ENCODE assay signal across 1 cellular context in genomic region chr17:82226809-82227628, GRCh38.
A peak's percentile ranks its signal among the peaks of the same experiment; 100 is the strongest.
TF ChIP-seq lines count a peak whose summit lies in the region.

No MANE protein-coding gene starts in this region.

TF ChIP-seq in HepG2, 621 proteins besides CTCF, POLR2A, EP300 and RAD21 (continued from another document and continues in another):
- TF ChIP-seq CBX2 (IDR thresholded peaks at IDR 0.05; ENCODE audit: low read depth, low read length) (no peak), CBX2 (CRISPR knock-in tag; IDR thresholded peaks at IDR 0.05; ENCODE audit: low read depth) (no peak), ZBTB46 (CRISPR knock-in tag; IDR thresholded peaks at IDR 0.05; ENCODE audit: borderline replicate concordance) (no peak), BRF2 (CRISPR knock-in tag; IDR thresholded peaks at IDR 0.05) (no peak), ZNF431 (CRISPR knock-in tag; IDR thresholded peaks at IDR 0.05; ENCODE audit: borderline replicate concordance, low read depth) (no peak), ELF4 (CRISPR knock-in tag; IDR thresholded peaks at IDR 0.05; ENCODE audit: borderline replicate concordance) (no peak), KDM6A (CRISPR knock-in tag; IDR thresholded peaks at IDR 0.05; ENCODE audit: low read depth) (no peak), PITX1 (CRISPR knock-in tag; IDR thresholded peaks at IDR 0.05) (no peak; the same call in 1 of the 2 replicates), GATAD1 (CRISPR knock-in tag; IDR thresholded peaks at IDR 0.05) (0 out of 2 replicates have a peak, but pooled peaks have one; percentile 14), ZNF251 (CRISPR knock-in tag; IDR thresholded peaks at IDR 0.05) (no peak), KMT2A (CRISPR knock-in tag; IDR thresholded peaks at IDR 0.05) (0 out of 2 replicates have a peak, but pooled peaks have one; percentile 19), RORA (CRISPR knock-in tag; IDR thresholded peaks at IDR 0.05) (no peak), ESRRA (CRISPR knock-in tag; IDR thresholded peaks at IDR 0.05; ENCODE audit: low read depth) (no peak; the same call in 1 of the 2 replicates), ZBTB38 (CRISPR knock-in tag; IDR thresholded peaks at IDR 0.05) (no peak), STAG1 (CRISPR knock-in tag; IDR thresholded peaks at IDR 0.05) (no peak), RNF219 (CRISPR knock-in tag; IDR thresholded peaks at IDR 0.05) (no peak), JARID2 (CRISPR knock-in tag; IDR thresholded peaks at IDR 0.05; ENCODE audit: insufficient replicate concordance) (no peak), ZNF7 (CRISPR knock-in tag; IDR thresholded peaks at IDR 0.05) (no peak), ZFX (CRISPR knock-in tag; IDR thresholded peaks at IDR 0.05; ENCODE audit: low read depth) (no peak), ZMAT3 (CRISPR knock-in tag; conservative IDR thresholded peaks at IDR 0.05) (no peak), HNF4A (CRISPR knock-in tag; IDR thresholded peaks at IDR 0.05) (peak; percentile 78), PAX8 (CRISPR knock-in tag; IDR thresholded peaks at IDR 0.05; ENCODE audit: borderline replicate concordance) (no peak), CSRNP1 (CRISPR knock-in tag; IDR thresholded peaks at IDR 0.05) (no peak), ZNF816 (CRISPR knock-in tag; IDR thresholded peaks at IDR 0.05; ENCODE audit: borderline replicate concordance) (no peak), GFI1 (CRISPR knock-in tag; IDR thresholded peaks at IDR 0.05; ENCODE audit: borderline replicate concordance) (0 out of 2 replicates have a peak, but pooled peaks have one; percentile 30), ZNF143 (CRISPR knock-in tag; IDR thresholded peaks at IDR 0.05) (0 out of 2 replicates have a peak, but pooled peaks have one; percentile 30), RXRB (CRISPR knock-in tag; IDR thresholded peaks at IDR 0.05; ENCODE audit: borderline replicate concordance) (no peak), HNF1A (IDR thresholded peaks at IDR 0.05; ENCODE audit: low read depth) (no peak), HNF1A (CRISPR knock-in tag; IDR thresholded peaks at IDR 0.05; ENCODE audit: borderline replicate concordance) (no peak), GATA4 (IDR thresholded peaks at IDR 0.05; ENCODE audit: borderline replicate concordance, low read depth) (no peak), SAFB2 (CRISPR knock-in tag; IDR thresholded peaks at IDR 0.05; ENCODE audit: borderline replicate concordance, low read depth) (peak; percentile 33; the same call in 1 of the 2 replicates), TOPORS (CRISPR knock-in tag; IDR thresholded peaks at IDR 0.05) (no peak), NR2F2 (IDR thresholded peaks at IDR 0.05; ENCODE audit: borderline replicate concordance, low read depth) (no peak; the same call in 1 of the 2 replicates), KLF11 (CRISPR knock-in tag; IDR thresholded peaks at IDR 0.05) (no peak), PAWR (CRISPR knock-in tag; IDR thresholded peaks at IDR 0.05; ENCODE audit: borderline replicate concordance) (no peak), ARHGAP35 (CRISPR knock-in tag; IDR thresholded peaks at IDR 0.05; ENCODE audit: borderline replicate concordance) (peak; percentile 30; the same call in 1 of the 2 replicates), AGO1 (IDR thresholded peaks at IDR 0.05; ENCODE audit: low read depth, low read length, poor library complexity, severe bottlenecking) (no peak), ZNF788 (CRISPR knock-in tag; IDR thresholded peaks at IDR 0.05; ENCODE audit: borderline replicate concordance) (peak; percentile 26; the same call in 1 of the 2 replicates), ZNF383 (CRISPR knock-in tag; IDR thresholded peaks at IDR 0.05; ENCODE audit: borderline replicate concordance) (no peak), HNRNPK (IDR thresholded peaks at IDR 0.05; ENCODE audit: low read depth, low read length, poor library complexity, severe bottlenecking) (no peak), PRDM10 (CRISPR knock-in tag; IDR thresholded peaks at IDR 0.05; ENCODE audit: low read depth) (no peak), MXI1 (IDR thresholded peaks at IDR 0.05; ENCODE audit: borderline replicate concordance, low read depth, low read length) (no peak), GLMP (CRISPR knock-in tag; IDR thresholded peaks at IDR 0.05; ENCODE audit: borderline replicate concordance) (no peak), ZNF530 (CRISPR knock-in tag; IDR thresholded peaks at IDR 0.05; ENCODE audit: low read depth) (no peak), TBL1XR1 (IDR thresholded peaks at IDR 0.05; ENCODE audit: borderline replicate concordance, low read length, partially characterized antibody) (no peak), SP4 (CRISPR knock-in tag; IDR thresholded peaks at IDR 0.05) (no peak), RFXANK (CRISPR knock-in tag; IDR thresholded peaks at IDR 0.05) (no peak), ZFP37 (CRISPR knock-in tag; IDR thresholded peaks at IDR 0.05; ENCODE audit: borderline replicate concordance) (no peak), ZNF670 (CRISPR knock-in tag; IDR thresholded peaks at IDR 0.05; ENCODE audit: borderline replicate concordance) (no peak), EEA1 (CRISPR knock-in tag; IDR thresholded peaks at IDR 0.05; ENCODE audit: borderline replicate concordance) (no peak; the same call in 1 of the 2 replicates), POLR2AphosphoS5 (IDR thresholded peaks at IDR 0.05; ENCODE audit: low read depth, low read length) (no peak), ZNF577 (CRISPR knock-in tag; IDR thresholded peaks at IDR 0.05; ENCODE audit: borderline replicate concordance, low read depth) (no peak), AHR (CRISPR knock-in tag; IDR thresholded peaks at IDR 0.05) (0 out of 2 replicates have a peak, but pooled peaks have one; percentile 3), POLR2G (IDR thresholded peaks at IDR 0.05; ENCODE audit: low read depth, low read length) (peak; percentile 56; the same call in 1 of the 2 replicates)
